Comparison of ENCODE assay signal across 8 cellular contexts in the genomic region with DNA sequence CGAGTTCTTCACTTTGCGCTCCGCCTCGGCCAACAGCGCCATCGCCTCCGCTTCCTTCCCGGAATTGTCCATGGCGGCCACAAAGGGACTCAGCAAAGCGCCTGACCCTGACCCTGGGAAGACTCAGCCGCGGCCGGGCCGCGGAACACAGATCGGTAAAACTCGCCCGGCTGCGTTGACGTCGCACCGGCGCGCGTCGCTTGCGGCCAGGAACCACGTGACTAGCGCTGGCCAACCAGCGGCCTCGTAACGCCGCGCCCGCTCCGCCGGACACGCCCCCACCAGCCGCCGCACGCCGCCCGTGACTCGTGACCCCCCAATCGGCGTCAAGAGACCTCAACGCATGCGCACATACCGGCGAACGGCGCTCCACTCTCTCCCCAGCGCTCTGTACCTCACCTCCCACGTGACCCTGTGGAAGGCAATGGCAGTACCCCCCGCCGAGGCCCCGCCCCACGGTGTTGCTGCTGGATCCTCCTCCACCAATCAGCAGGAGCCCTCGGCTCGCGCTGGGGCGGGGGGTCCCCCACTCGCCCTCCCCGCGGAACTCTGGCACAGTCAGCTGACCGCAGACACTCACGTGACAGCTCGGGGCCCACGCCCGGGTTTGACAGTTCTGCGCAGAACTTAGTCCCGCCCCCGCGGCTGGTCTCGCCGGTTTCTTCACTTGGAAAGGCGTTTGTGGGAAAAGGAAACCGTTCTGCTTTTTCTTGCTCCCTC.
A peak's percentile ranks its signal among the peaks of the same experiment; 100 is the strongest.
DNase-seq lines count a peak whose midpoint lies in the region; ATAC-seq lines count a peak whose summit lies in the region.

A gene (minus strand): TSS at position 195 of the 720 bp plus-strand sequence. CDS start 123 bp downstream, at position 72.

- ATAC-seq in GM19372 (IDR thresholded peaks at IDR 0.05; ENCODE audit: low read depth, unreplicated experiment) = peak; percentile 84
- peak; percentile 66 for ATAC-seq in HG03558 (IDR thresholded peaks at IDR 0.05; ENCODE audit: extremely low read depth, unreplicated experiment)

- DNase-seq in C1 segment of cervical spinal cord (lab: John Stamatoyannopoulos, UW) (peak; percentile 99 to 100 (median 100)), NCI-H748 treated with DMSO at 0.1 percent for 48 hours (lab: John Stamatoyannopoulos, UW) (peak; percentile 100), dedifferentiated amniotic fluid mesenchymal stem cell (ENCODE audit: extremely low spot score) (peak; percentile 100), left kidney (ENCODE audit: low read depth, low spot score) (peak; percentile 100)
- DNase-seq in activated CD4-positive, alpha-beta T cell treated with anti-CD3 and anti-CD28 coated beads, Interleukin-2, amount 50 U/mL, for 24 hours (ENCODE audit: low read depth in 1 of 2, low spot score in 1 of 2) = peak; percentile 100
- peak; percentile 100 for DNase-seq in stimulated activated CD4-positive, alpha-beta T cell treated with anti-CD3 and anti-CD28 coated beads, Interleukin-2, amount 100 ng/mL, for 24 hours

Comparison
In these comparisons a context has a peak if more than half of its experiments do, and no peak if none do; other contexts are left out.
1. Peak in every context shown above with its lines: DNase-seq and ATAC-seq.